ENCODE assay signal across 8 cellular contexts in the genomic region with DNA sequence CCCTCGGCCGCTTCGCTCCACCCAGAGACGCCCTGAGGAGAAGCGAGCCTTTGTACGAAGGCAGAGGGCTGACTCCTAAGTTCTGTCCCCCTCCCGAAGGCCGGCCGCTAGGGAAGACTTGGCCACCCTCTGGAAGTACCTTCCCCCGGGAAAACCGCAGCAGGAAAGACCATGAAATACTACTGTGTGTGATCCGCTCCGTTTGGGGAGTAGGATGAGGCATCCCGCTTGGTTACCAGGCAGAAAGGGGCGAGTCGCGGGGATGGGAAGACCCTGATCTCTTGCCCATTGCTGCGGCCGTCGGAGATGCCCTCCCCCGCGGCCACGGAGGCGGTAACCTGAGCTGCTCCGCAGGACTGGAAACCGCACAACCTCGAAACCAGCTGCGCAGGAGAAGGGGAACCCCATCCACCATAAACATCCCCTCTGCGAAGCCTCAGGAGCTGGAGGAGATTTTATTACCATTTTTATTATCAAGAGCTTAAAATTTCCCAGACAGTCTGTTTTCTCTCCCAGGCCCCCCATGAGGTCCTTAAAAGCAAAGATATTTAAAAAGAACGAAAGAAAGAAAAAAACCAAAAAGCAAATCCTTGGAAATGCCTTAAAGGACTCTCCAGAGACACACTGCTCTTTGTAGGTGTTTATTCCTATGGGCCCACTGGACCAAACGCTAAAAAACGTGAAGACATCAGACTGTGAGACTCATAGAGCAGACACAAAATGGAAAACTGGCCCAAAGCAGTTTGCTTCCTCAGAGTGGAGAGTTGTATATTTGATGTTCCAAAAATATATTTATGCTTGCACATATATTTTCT. TPM values are rescaled to one million over a fixed set of nuclear protein-coding genes. Genes with fewer than 3 reads are reported as not detected.
A peak's percentile ranks its signal among the peaks of the same experiment; 100 is the strongest.
DNase-seq lines count a peak whose midpoint lies in the region; ATAC-seq, FAIRE-seq and TF ChIP-seq lines count a peak whose summit lies in the region.

No MANE protein-coding gene starts in this region.

- TF ChIP-seq EP300 in HepG2 (IDR thresholded peaks at IDR 0.05; ENCODE audit: low read depth in 2 of 2, low read length in 2 of 2) (no peak), HepG2 (CRISPR knock-in tag; IDR thresholded peaks at IDR 0.05; ENCODE audit: borderline replicate concordance) (no peak)

- peak; percentile 71 for DNase-seq in activated CD4-positive, alpha-beta T cell treated with anti-CD3 and anti-CD28 coated beads, Interleukin-2, amount 10 ng/mL, durations not matched to agents 24 days and 14 days
- DNase-seq in activated CD4-positive, alpha-beta T cell treated with anti-CD3 and anti-CD28 coated beads, Interleukin-2, amount 10 ng/mL, durations not matched to agents 7 days and 5 days: no peak
- DNase-seq in body of pancreas (peak in 2 of 4 donors; percentile 22 to 32), HepG2 (ENCODE audit: low spot score) (no peak), testis (peak; percentile 21), pons (ENCODE audit: low spot score) (no peak), NOMO-1 treated with DMSO at 0.1 percent for 48 hours (lab: John Stamatoyannopoulos, UW; ENCODE audit: unreplicated experiment) (no peak), middle frontal gyrus (ENCODE audit: extremely low spot score, low spot score) (no peak)

- in situ Hi-C loops in HepG2 (cut with HindIII; ENCODE audit: extremely low pct_ligation_motif_present, low pct_unique_long_range_greater_than_20kb): no loop called here

- no peak for FAIRE-seq in HepG2 (lab: Jason Lieb, UNC)

- peak overlapping the region; percentile 68 for H3K4me3 Mint-ChIP-seq in activated CD4-positive, alpha-beta T cell treated with anti-CD3 and anti-CD28 coated beads, Interleukin-2, amount 10 ng/mL, durations not matched to agents 24 days and 14 days
- H3K4me3 Mint-ChIP-seq in activated CD4-positive, alpha-beta T cell treated with anti-CD3 and anti-CD28 coated beads, Interleukin-2, amount 10 ng/mL, durations not matched to agents 7 days and 5 days: no peak overlapping the region

- H3K9me3 ChIP-seq in body of pancreas: no peaks in the 10 kb centered on the region
- no peaks in the 10 kb centered on the region for H3K9me3 ChIP-seq in HepG2 (ENCODE audit: low read length)
- no peaks in the 10 kb centered on the region for H3K9me3 ChIP-seq in testis

- peaks cover 26% of the 10 kb centered on the region for H3K4me1 ChIP-seq in body of pancreas
- peaks cover 11% of the 10 kb centered on the region for H3K4me1 ChIP-seq in HepG2 (ENCODE audit: insufficient read depth, low read length)
- peaks cover 11% of the 10 kb centered on the region for H3K4me1 ChIP-seq in testis

- no peak for TF ChIP-seq RAD21 in HepG2 (CRISPR knock-in tag; IDR thresholded peaks at IDR 0.05)

- TF ChIP-seq CTCF in body of pancreas (IDR thresholded peaks at IDR 0.05) (no peak), HepG2 (CRISPR knock-in tag; IDR thresholded peaks at IDR 0.05) (no peak), testis (IDR thresholded peaks at IDR 0.05) (no peak)

- H3K27ac ChIP-seq in body of pancreas: peak overlapping the region in 3 of 4 donors; percentile 20 to 60 (median 47)
- H3K27ac ChIP-seq in HepG2 (ENCODE audit: extremely low read length, insufficient read depth, low read length): no peak overlapping the region
- peak overlapping the region; percentile 29 to 39 for H3K27ac ChIP-seq in testis

- peaks cover 17% of the 10 kb centered on the region for H3K4me1 Mint-ChIP-seq in activated CD4-positive, alpha-beta T cell treated with anti-CD3 and anti-CD28 coated beads, Interleukin-2, amount 10 ng/mL, durations not matched to agents 24 days and 14 days
- peaks cover 16% of the 10 kb centered on the region for H3K4me1 Mint-ChIP-seq in activated CD4-positive, alpha-beta T cell treated with anti-CD3 and anti-CD28 coated beads, Interleukin-2, amount 10 ng/mL, durations not matched to agents 7 days and 5 days

- H3K27me3 Mint-ChIP-seq in activated CD4-positive, alpha-beta T cell treated with anti-CD3 and anti-CD28 coated beads, Interleukin-2, amount 10 ng/mL, durations not matched to agents 24 days and 14 days: peaks cover 61% of the 10 kb centered on the region
- peaks cover 67% of the 10 kb centered on the region for H3K27me3 Mint-ChIP-seq in activated CD4-positive, alpha-beta T cell treated with anti-CD3 and anti-CD28 coated beads, Interleukin-2, amount 10 ng/mL, durations not matched to agents 7 days and 5 days

- H3K27ac Mint-ChIP-seq in activated CD4-positive, alpha-beta T cell treated with anti-CD3 and anti-CD28 coated beads, Interleukin-2, amount 10 ng/mL, durations not matched to agents 24 days and 14 days: no peak overlapping the region
- H3K27ac Mint-ChIP-seq in activated CD4-positive, alpha-beta T cell treated with anti-CD3 and anti-CD28 coated beads, Interleukin-2, amount 10 ng/mL, durations not matched to agents 7 days and 5 days: no peak overlapping the region

- H3K36me3 Mint-ChIP-seq in activated CD4-positive, alpha-beta T cell treated with anti-CD3 and anti-CD28 coated beads, Interleukin-2, amount 10 ng/mL, durations not matched to agents 24 days and 14 days (ENCODE audit: low read depth): peaks cover 3% of the 10 kb centered on the region
- peaks cover 1% of the 10 kb centered on the region for H3K36me3 Mint-ChIP-seq in activated CD4-positive, alpha-beta T cell treated with anti-CD3 and anti-CD28 coated beads, Interleukin-2, amount 10 ng/mL, durations not matched to agents 7 days and 5 days (ENCODE audit: low read depth)

- H3K4me2 ChIP-seq in HepG2 (ENCODE audit: low read depth, low read length): peak overlapping the region; percentile 85

- no peaks in the 10 kb centered on the region for H3K79me2 ChIP-seq in HepG2 (ENCODE audit: insufficient read depth, low read length)

- no peak overlapping the region for H2AFZ ChIP-seq in HepG2 (ENCODE audit: low read length)

- H3K36me3 ChIP-seq in body of pancreas (replicated peaks in 1 of 2; ENCODE audit: insufficient read depth in 1 of 2, low read depth in 2 of 2) (no peaks in the 10 kb centered on the region), HepG2 (replicated peaks in 1 of 2; ENCODE audit: control insufficient read depth in 1 of 2, insufficient read depth in 2 of 2, low read length in 2 of 2) (no peaks in the 10 kb centered on the region), testis (ENCODE audit: low read depth, missing control alignments) (no peaks in the 10 kb centered on the region)

- H3K4me3 ChIP-seq in body of pancreas (peak overlapping the region in 1 of 2 donors; percentile 31), HepG2 (replicated peaks in 1 of 3; ENCODE audit: insufficient read depth in 1 of 3, low read depth in 2 of 3, low read length in 3 of 3) (peak overlapping the region; percentile 44 to 60 (median 54); a peak in 4 of 6 replicates), testis (peak overlapping the region; percentile 57 to 65)

- WGBS in body of pancreas, 2 donors: 18 to 36% methylated on average over 26 to 32 of the region's 32 CpGs
- 70% methylated on average over 7 of the region's 32 CpGs for WGBS in HepG2 (ENCODE audit: low lambda C conversion rate)
- WGBS in testis, 2 donors: 9 to 12% methylated on average over 14 to 18 of the region's 32 CpGs

- TF ChIP-seq POLR2A in body of pancreas (IDR thresholded peaks at IDR 0.05): no peak
- TF ChIP-seq POLR2A in HepG2 (IDR thresholded peaks at IDR 0.05; ENCODE audit: insufficient read depth in 1 of 2, low read depth in 2 of 2, low read length in 2 of 2): no peak
- TF ChIP-seq POLR2A in testis (IDR thresholded peaks at IDR 0.05): no peak

- POLR2A ChIA-PET in activated CD4-positive, alpha-beta T cell treated with anti-CD3 and anti-CD28 coated beads, Interleukin-2, amount 10 ng/mL, durations not matched to agents 7 days and 5 days (lab: Charles Lee): no interaction called here
- POLR2A ChIA-PET in HepG2 (lab: Yijun Ruan, JAX): no interaction called here

- H3K9ac ChIP-seq in HepG2 (ENCODE audit: insufficient read depth, low read depth, low read length): no peak overlapping the region

- intact Hi-C loops in activated CD4-positive, alpha-beta T cell treated with anti-CD3 and anti-CD28 coated beads, Interleukin-2, amount 10 ng/mL, durations not matched to agents 24 days and 14 days (cut with micrococcal nuclease): loop anchor here (10.0 kb wide), 1 partner anchor 195 kb away; a partner anchor contains a TSS
- intact Hi-C loops in body of pancreas (cut with DNase I) (no loop called here), HepG2 (cut with micrococcal nuclease; ENCODE audit: unreplicated experiment) (no loop called here), testis (cut with DNase I; ENCODE audit: low total_unique reads) (no loop called here)

- H4K20me1 ChIP-seq in HepG2 (ENCODE audit: insufficient read depth, low read length): no peaks in the 10 kb centered on the region

- peaks cover 0 to 5% of the 10 kb centered on the region in 2 donors for H3K27me3 ChIP-seq in body of pancreas
- H3K27me3 ChIP-seq in HepG2 (ENCODE audit: control insufficient read depth in 1 of 2, insufficient read depth in 2 of 2, low read length in 2 of 2): peaks cover 8 to 38% of the 10 kb centered on the region in 2 experiments; a peak in 4 of 5 replicates
- H3K27me3 ChIP-seq in testis: no peaks in the 10 kb centered on the region

- BruUV-seq in HepG2 (replicated peaks; lab: Mats Ljungman, UMichigan): no TSS peak

- peaks cover 8% of the 10 kb centered on the region for H3K9me3 Mint-ChIP-seq in activated CD4-positive, alpha-beta T cell treated with anti-CD3 and anti-CD28 coated beads, Interleukin-2, amount 10 ng/mL, durations not matched to agents 24 days and 14 days
- peaks cover 5% of the 10 kb centered on the region for H3K9me3 Mint-ChIP-seq in activated CD4-positive, alpha-beta T cell treated with anti-CD3 and anti-CD28 coated beads, Interleukin-2, amount 10 ng/mL, durations not matched to agents 7 days and 5 days

- CTCF ChIA-PET in activated CD4-positive, alpha-beta T cell treated with anti-CD3 and anti-CD28 coated beads, Interleukin-2, amount 10 ng/mL, durations not matched to agents 7 days and 5 days (lab: Charles Lee): interaction anchor here (0.6 to 0.9 kb wide), 2 partner anchors 86 to 670 kb away, joined by 3 to 4 read pairs; no protein-coding TSS in a partner anchor
- CTCF ChIA-PET in HepG2 (lab: Yijun Ruan, JAX; ENCODE audit: low intra/inter-chr PET ratio, low total read pairs): no interaction called here

- ATAC-seq in body of pancreas (peak; percentile 31), HepG2 (peak; percentile 51; the same call in 1 of the 3 replicates)

RNA-seq across cellular contexts. Expression of a gene that starts 1.0 kb away (rescaled TPM):
- 0.09 TPM in 2 replicates for total RNA-seq in activated CD4-positive, alpha-beta T cell treated with anti-CD3 and anti-CD28 coated beads, Interleukin-2, amount 10 ng/mL, durations not matched to agents 24 days and 14 days
- under 1 TPM; 0.30 to 0.33 TPM for total RNA-seq in activated CD4-positive, alpha-beta T cell treated with anti-CD3 and anti-CD28 coated beads, Interleukin-2, amount 10 ng/mL, durations not matched to agents 7 days and 5 days
- total RNA-seq in body of pancreas (10 to 100 TPM; 34.6 to 37.6 TPM), HepG2 (2016; rRNA removed; fragmentation: Illumina TruSeq; extraction: Trizol) (not detected in 2 replicates), testis (1 to 10 TPM; 5.3 to 8.1 TPM)
- not detected in 2 replicates for total RNA-seq in HepG2 (2016; cell fraction: cytosol; rRNA removed; fragmentation: Illumina TruSeq; extraction: Trizol; ENCODE audit: low read depth)
- 0.02 TPM in 1 of 2 replicates, not detected in the other for total RNA-seq in HepG2 (2016; cell fraction: insoluble cytoplasmic fraction; rRNA removed; fragmentation: Illumina TruSeq; extraction: Trizol)
- not detected in 2 replicates for total RNA-seq in HepG2 (2016; cell fraction: membrane; rRNA removed; fragmentation: Illumina TruSeq; extraction: Trizol)
- total RNA-seq in HepG2 (2016; cell fraction: nucleus; rRNA removed; fragmentation: Illumina TruSeq; extraction: Trizol): not detected in 2 replicates
- polyA plus RNA-seq in HepG2 (2011; rRNA removed) (0.11 TPM in 1 of 2 replicates, not detected in the other), testis (ENCODE audit: insufficient read depth, low read depth, low replicate concordance) (10.6 TPM)
- polyA plus RNA-seq in HepG2 (2011; cell fraction: cytosol; rRNA removed): not detected in 2 replicates
- 0.05 TPM in 1 of 2 replicates, not detected in the other for polyA plus RNA-seq in HepG2 (2011; cell fraction: nucleus; rRNA removed)
- polyA plus RNA-seq in HepG2 (2012): 0.20 TPM in 1 of 2 replicates, not detected in the other
- not detected in 2 replicates for polyA plus RNA-seq in HepG2 (2016; cell fraction: cytosol; fragmentation: Illumina TruSeq; extraction: Trizol; ENCODE audit: low read depth)
- not detected in 2 replicates for polyA plus RNA-seq in HepG2 (2016; cell fraction: insoluble cytoplasmic fraction; fragmentation: Illumina TruSeq; extraction: Trizol; ENCODE audit: low read depth)
- polyA plus RNA-seq in HepG2 (2016; cell fraction: membrane; fragmentation: Illumina TruSeq; extraction: Trizol; ENCODE audit: low read depth): not detected in 2 replicates
- polyA plus RNA-seq in HepG2 (2016; cell fraction: nucleus; fragmentation: Illumina TruSeq; extraction: Trizol; ENCODE audit: insufficient read depth, low read depth): not detected in 2 replicates
- 0.10 and 7.0 TPM in 2 replicates for polyA minus RNA-seq in HepG2 (2011; rRNA and poly(A)+ RNA removed; ENCODE audit: low replicate concordance)
- not detected in 2 replicates for polyA minus RNA-seq in HepG2 (2011; cell fraction: cytosol; rRNA and poly(A)+ RNA removed)
- polyA minus RNA-seq in HepG2 (2011; cell fraction: nucleus; rRNA and poly(A)+ RNA removed): not detected in 2 replicates

Comparison
In these comparisons a context has a peak if more than half of its experiments do, and no peak if none do; other contexts are left out.
1. DNase-seq: peak in activated CD4-positive, alpha-beta T cell treated with anti-CD3 and anti-CD28 coated beads, Interleukin-2, amount 10 ng/mL, durations not matched to agents 24 days and 14 days (single experiment) and testis (single experiment); none in activated CD4-positive, alpha-beta T cell treated with anti-CD3 and anti-CD28 coated beads, Interleukin-2, amount 10 ng/mL, durations not matched to agents 7 days and 5 days (single experiment), HepG2 (single experiment), pons (single experiment), NOMO-1 treated with DMSO at 0.1 percent for 48 hours (single experiment) and middle frontal gyrus (single experiment).